In the genomic region with DNA sequence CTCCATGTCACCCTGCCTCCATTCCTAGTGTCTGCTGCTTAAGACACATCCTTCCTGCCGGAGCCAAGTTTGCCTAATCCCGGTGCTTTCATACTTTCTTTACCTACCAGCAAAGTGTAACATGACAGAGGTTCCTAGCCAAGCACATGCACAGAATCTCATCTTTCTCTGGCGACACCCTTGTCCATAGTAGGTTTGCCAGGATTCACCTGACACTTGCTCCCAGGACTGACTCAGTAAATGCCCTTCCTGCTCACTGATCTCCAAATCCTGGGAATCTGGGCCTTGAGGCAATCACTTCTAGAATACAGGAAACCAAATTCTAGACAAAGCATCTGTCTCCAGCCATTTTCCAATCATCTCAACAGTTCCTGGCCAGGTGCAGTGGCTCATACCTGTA, we compare ENCODE assay signal across 19 cellular contexts. TPM values are rescaled to one million over a fixed set of nuclear protein-coding genes. Genes with fewer than 3 reads are reported as not detected.
"Had no signal": no experiment of that assay in that cellular context is flagged by ENCODE, and none has a peak within 500 bp of the region (broad histone marks: within the 10 kb centered on the region; RNA-seq: fewer than 3 reads in every experiment).

No MANE protein-coding gene starts in this region.

- ATAC-seq: naive thymus-derived CD8-positive, alpha-beta T cell; stimulated activated memory B cell treated with anti-CD40 and anti-IgM and Interleukin-4, amounts not matched to agents 10 μg/mL and 1 μg/mL and 100 μg/mL, for 72 hours had no signal

- H3K36me3 ChIP-seq: cardiac muscle cell, spleen, thoracic aorta, upper lobe of left lung, WERI-Rb-1 had no signal

- H3K4me3 ChIP-seq: cardiac muscle cell, spleen, thoracic aorta, upper lobe of left lung had no signal

- H3K27ac ChIP-seq: cardiac muscle cell, parathyroid adenoma, spleen, thoracic aorta, upper lobe of left lung, WERI-Rb-1 had no signal

- H3K4me1 ChIP-seq: parathyroid adenoma, spleen had no signal

- H3K9me3 ChIP-seq: spleen, thoracic aorta, upper lobe of left lung had no signal

- H3K27me3 ChIP-seq: cardiac muscle cell, upper lobe of left lung had no signal

- DNase-seq: activated CD4-positive, alpha-beta T cell treated with anti-CD3 and anti-CD28 coated beads for 1 hour; activated gamma-delta T cell treated with Interleukin-2 at 50 U/mL for 16 hours; amniotic stem cell; dermis blood vessel endothelial cell; effector memory CD4-positive, alpha-beta T cell; glutamatergic neuron; left ventricle myocardium superior; naive thymus-derived CD8-positive, alpha-beta T cell; spleen; stimulated activated CD4-positive, alpha-beta T cell treated with anti-CD3 and anti-CD28 coated beads, Interleukin-4, amount 100 ng/mL, for 4 hours; T-helper 2 cell; WERI-Rb-1 had no signal

RNA-seq across cellular contexts. Expression of a gene that starts 10.2 kb away (rescaled TPM):
- total RNA-seq: activated CD8-positive, alpha-beta memory T cell treated with anti-CD3 and anti-CD28 coated beads for 36 hours; activated T-helper 1 cell treated with anti-CD3 and anti-CD28 coated beads, Interleukin-12 subunit alpha, Interleukin-12 subunit beta, Interleukin-2, Interleukin-4 antibody, amounts not matched to agents 30 ng/mL and 10 ng/mL and 1 ng/mL, durations not matched to agents 14 hours and 24 hours and 36 hours; dermis blood vessel endothelial cell; left ventricle myocardium superior; naive thymus-derived CD8-positive, alpha-beta T cell had no signal
